Comparison of ENCODE assay signal across 18 cellular contexts in the genomic region with DNA sequence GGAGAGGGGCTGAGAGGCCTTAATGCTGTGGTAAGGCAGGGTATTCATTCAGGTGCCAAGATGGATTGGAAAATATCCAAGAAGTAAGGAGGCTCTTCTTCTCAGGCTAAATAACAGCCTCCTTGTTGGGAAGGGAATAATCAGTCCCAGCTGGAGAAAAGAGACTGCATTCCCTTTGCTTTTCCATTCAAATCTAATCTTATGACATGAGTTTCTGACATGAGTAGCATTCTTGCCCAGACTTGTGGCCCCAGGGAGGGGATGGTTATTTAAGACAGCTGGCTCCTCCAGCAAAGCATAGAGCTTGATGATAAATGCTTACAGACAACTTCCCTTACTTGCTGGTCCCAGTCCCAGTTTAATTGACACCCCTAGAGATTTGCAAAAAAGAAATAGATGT.
DNase-seq lines count a peak whose midpoint lies in the region; ATAC-seq, FAIRE-seq and TF ChIP-seq lines count a peak whose summit lies in the region.
"Had no signal": no experiment of that assay in that cellular context is flagged by ENCODE, and none has a peak within 500 bp of the region (broad histone marks: within the 10 kb centered on the region; RNA-seq: fewer than 3 reads in every experiment).

No MANE protein-coding gene starts in this region.

- no peak overlapping the region for H3K27ac ChIP-seq in mammary epithelial cell (ENCODE audit: insufficient read depth, low read depth, low read length)
- H3K27ac ChIP-seq: BLaER1 treated with 17β-estradiol and CSF1 and Interleukin-3, amounts not matched to agents 10 nM and 100 nM; body of pancreas; pancreas; VCaP had no signal

- FAIRE-seq in HTR-8/SVneo (lab: Jason Lieb, UNC) = peak; percentile 49
- FAIRE-seq: frontal cortex, pancreas had no signal

- no peaks in the 10 kb centered on the region for H3K9me3 ChIP-seq in mammary epithelial cell (replicated peaks; ENCODE audit: insufficient read depth, low read length)
- H3K9me3 ChIP-seq: body of pancreas, pancreas had no signal

- in situ Hi-C loops in mammary epithelial cell (cut with MboI; ENCODE audit: low sequenced_read_pairs in 2 of 2) = no loop called here

- no peak for ATAC-seq in WTC11
- ATAC-seq: body of pancreas, GM23338, Panc1 had no signal

- BruUV-seq in mammary epithelial cell (replicated peaks; lab: Mats Ljungman, UMichigan) = no TSS peak

- POLR2A ChIA-PET in AG04449 (lab: Yijun Ruan, JAX) = interaction anchor here (0.7 kb wide), 1 partner anchor 48 kb away, joined by 3 read pairs; no protein-coding TSS in a partner anchor
- POLR2A ChIA-PET in WTC11 (lab: Charles Lee) = no interaction called here

- no peaks in the 10 kb centered on the region for H3K4me1 Mint-ChIP-seq in WTC11
- H3K4me1 Mint-ChIP-seq: GM23338 had no signal

- peaks cover 8% of the 10 kb centered on the region for H3K4me1 ChIP-seq in mammary epithelial cell (ENCODE audit: insufficient read depth, low read length)
- H3K4me1 ChIP-seq: pancreas had no signal

- H3K27me3 Mint-ChIP-seq in WTC11 (ENCODE audit: low read depth) = no peaks in the 10 kb centered on the region; the same call in 1 of the 2 replicates

- intact Hi-C loops in mammary epithelial cell (cut with micrococcal nuclease) = no loop called here

- H3K4me3 Mint-ChIP-seq in WTC11 = no peak overlapping the region
- H3K4me3 Mint-ChIP-seq: GM23338 had no signal

- H3K27me3 ChIP-seq in mammary epithelial cell (ENCODE audit: insufficient read depth, low read length) = no peaks in the 10 kb centered on the region
- H3K27me3 ChIP-seq: BLaER1 treated with 17β-estradiol and CSF1 and Interleukin-3, amounts not matched to agents 10 nM and 100 nM; body of pancreas; pancreas had no signal

- H3K79me2 ChIP-seq in mammary epithelial cell (ENCODE audit: insufficient read depth, low read length) = no peaks in the 10 kb centered on the region

- H3K9me3 Mint-ChIP-seq in WTC11 = peaks cover 8% of the 10 kb centered on the region
- H3K9me3 Mint-ChIP-seq: GM23338 had no signal

- TF ChIP-seq CTCF in AG04449 (IDR thresholded peaks at IDR 0.05; ENCODE audit: insufficient read depth, low read length, missing control alignments) (no peak), mammary epithelial cell (conservative IDR thresholded peaks at IDR 0.05 in 1 of 2, IDR thresholded peaks at IDR 0.05 in 1 of 2; ENCODE audit: extremely low read depth in 1 of 2, insufficient read depth in 1 of 2, low read depth in 1 of 2, low read length in 2 of 2) (no peak), WTC11 (IDR thresholded peaks at IDR 0.05) (no peak)

- H2AFZ ChIP-seq in mammary epithelial cell (ENCODE audit: low read depth, low read length) = peak overlapping the region; percentile 50
- H2AFZ ChIP-seq: GM23338 had no signal

- H3K9ac ChIP-seq in mammary epithelial cell (ENCODE audit: insufficient read depth, low read length) = no peak overlapping the region
- H3K9ac ChIP-seq: BLaER1 treated with 17β-estradiol and CSF1 and Interleukin-3, amounts not matched to agents 10 nM and 100 nM had no signal

- DNase-seq in AG04449 (ENCODE audit: low read depth, low spot score) (peak; percentile 66), HTR-8/SVneo (ENCODE audit: insufficient read length, low spot score) (peak; percentile 59), mammary epithelial cell (peak; percentile 66), hepatic stellate cell (ENCODE audit: low spot score) (peak; percentile 43), NCI-H774 (lab: John Stamatoyannopoulos, UW) (no peak), KG1 (lab: John Stamatoyannopoulos, UW) (no peak), NCI-H526 (lab: John Stamatoyannopoulos, UW) (no peak), WTC11 (ENCODE audit: low spot score) (no peak)
- DNase-seq: activated T-cell treated with anti-CD3 and anti-CD28 coated beads, Interleukin-2, amount 50 U/mL, for 1 hour; body of pancreas; NCI-H2029; pancreas; substantia nigra had no signal

- no peak overlapping the region for H3K4me3 ChIP-seq in AG04449 (ENCODE audit: low read depth, low read length)
- no peak overlapping the region for H3K4me3 ChIP-seq in mammary epithelial cell (replicated peaks in 1 of 3; ENCODE audit: insufficient read depth in 1 of 3, low read depth in 2 of 3, low read length in 3 of 3)
- H3K4me3 ChIP-seq: BLaER1 treated with 17β-estradiol and CSF1 and Interleukin-3, amounts not matched to agents 10 nM and 100 nM; body of pancreas; GM23338; pancreas had no signal

- no peaks in the 10 kb centered on the region for H3K36me3 ChIP-seq in mammary epithelial cell (ENCODE audit: insufficient read depth, low read length)
- H3K36me3 ChIP-seq: BLaER1 treated with 17β-estradiol and CSF1 and Interleukin-3, amounts not matched to agents 10 nM and 100 nM; pancreas had no signal

- peak overlapping the region; percentile 31 for H3K4me2 ChIP-seq in mammary epithelial cell (ENCODE audit: insufficient read depth, low read depth, low read length)
- H3K4me2 ChIP-seq: GM23338 had no signal

- dilution Hi-C loops in mammary epithelial cell (cut with HindIII; ENCODE audit: low sequenced_read_pairs) = no loop called here

- H3K36me3 Mint-ChIP-seq in WTC11 = no peaks in the 10 kb centered on the region

- no peaks in the 10 kb centered on the region for H4K20me1 ChIP-seq in mammary epithelial cell (ENCODE audit: insufficient read depth, low read length)
- H4K20me1 ChIP-seq: BLaER1 treated with 17β-estradiol and CSF1 and Interleukin-3, amounts not matched to agents 10 nM and 100 nM had no signal

- CTCF ChIA-PET in AG04449 (lab: Yijun Ruan, JAX) = interaction anchor here (1.1 to 1.6 kb wide), 3 partner anchors 12 to 167 kb away, joined by 3 to 5 read pairs (median 5); no protein-coding TSS in a partner anchor
- CTCF ChIA-PET in mammary epithelial cell (lab: Charles Lee; ENCODE audit: low non-redundant PET) = no interaction called here
- CTCF ChIA-PET in WTC11 (lab: Charles Lee) = no interaction called here

- no peak overlapping the region for H3K27ac Mint-ChIP-seq in WTC11
- H3K27ac Mint-ChIP-seq: GM23338 had no signal

TF ChIP-seq in WTC11, 78 proteins besides CTCF, POLR2A, EP300 and RAD21:
- TF ChIP-seq NFE2L1 (CRISPR knock-in tag; IDR thresholded peaks at IDR 0.05) (no peak), GRHL2 (CRISPR knock-in tag; IDR thresholded peaks at IDR 0.05; ENCODE audit: insufficient replicate concordance, severe bottlenecking) (no peak), CBFB (CRISPR knock-in tag; IDR thresholded peaks at IDR 0.05; ENCODE audit: low read depth) (no peak), OVOL2 (CRISPR knock-in tag; IDR thresholded peaks at IDR 0.05; ENCODE audit: borderline replicate concordance) (no peak), ZNF232 (CRISPR knock-in tag; IDR thresholded peaks at IDR 0.05) (no peak), SMAD4 (CRISPR knock-in tag; IDR thresholded peaks at IDR 0.05) (no peak)
- TF ChIP-seq, protein P1, sequence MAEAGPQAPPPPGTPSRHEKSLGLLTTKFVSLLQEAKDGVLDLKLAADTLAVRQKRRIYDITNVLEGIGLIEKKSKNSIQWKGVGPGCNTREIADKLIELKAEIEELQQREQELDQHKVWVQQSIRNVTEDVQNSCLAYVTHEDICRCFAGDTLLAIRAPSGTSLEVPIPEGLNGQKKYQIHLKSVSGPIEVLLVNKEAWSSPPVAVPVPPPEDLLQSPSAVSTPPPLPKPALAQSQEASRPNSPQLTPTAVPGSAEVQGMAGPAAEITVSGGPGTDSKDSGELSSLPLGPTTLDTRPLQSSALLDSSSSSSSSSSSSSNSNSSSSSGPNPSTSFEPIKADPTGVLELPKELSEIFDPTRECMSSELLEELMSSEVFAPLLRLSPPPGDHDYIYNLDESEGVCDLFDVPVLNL (CRISPR knock-in tag; IDR thresholded peaks at IDR 0.05; ENCODE audit: borderline replicate concordance, low read depth) = no peak
- TF ChIP-seq, protein P2, sequence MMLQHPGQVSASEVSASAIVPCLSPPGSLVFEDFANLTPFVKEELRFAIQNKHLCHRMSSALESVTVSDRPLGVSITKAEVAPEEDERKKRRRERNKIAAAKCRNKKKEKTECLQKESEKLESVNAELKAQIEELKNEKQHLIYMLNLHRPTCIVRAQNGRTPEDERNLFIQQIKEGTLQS (CRISPR knock-in tag; conservative IDR thresholded peaks at IDR 0.05) = no peak

Comparison
In these comparisons a context has a peak if more than half of its experiments do, and no peak if none do; other contexts are left out.
1. DNase-seq: peak in AG04449 (single experiment), HTR-8/SVneo (single experiment), mammary epithelial cell (single experiment) and hepatic stellate cell (single experiment); none in NCI-H774 (single experiment), KG1 (single experiment), NCI-H526 (0 of 2) and WTC11 (single experiment).